ENCODE assay signal across 19 cellular contexts in the genomic region with DNA sequence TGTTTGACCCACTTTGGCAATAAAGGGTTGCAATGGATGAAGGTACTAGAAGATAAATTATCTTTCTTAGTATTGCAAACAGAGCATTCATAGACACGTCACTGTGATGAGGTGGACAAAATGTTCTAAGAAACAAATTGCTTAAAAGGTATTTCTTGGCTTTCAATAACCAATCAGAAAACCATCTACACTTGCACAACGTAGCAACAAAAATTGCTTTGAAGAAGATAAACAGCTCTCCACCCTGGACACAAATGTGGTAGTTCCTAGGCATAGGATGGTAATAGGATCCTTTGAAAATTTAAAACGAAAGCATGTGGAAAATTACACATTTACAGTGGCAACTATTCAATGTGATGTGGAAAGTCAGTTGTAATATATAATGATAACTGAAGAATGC.
"Had no signal": no experiment of that assay in that cellular context is flagged by ENCODE, and none has a peak within 500 bp of the region (broad histone marks: within the 10 kb centered on the region; RNA-seq: fewer than 3 reads in every experiment).

No MANE protein-coding gene starts in this region.

- H3K9me3 ChIP-seq: upper lobe of right lung had no signal

- H3K4me1 ChIP-seq: parathyroid adenoma, upper lobe of right lung had no signal

- ATAC-seq: activated CD8-positive, alpha-beta memory T cell treated with anti-CD3 and anti-CD28 coated beads, Interleukin-2, amount 10 ng/mL, durations not matched to agents 7 days and 5 days; naive thymus-derived CD8-positive, alpha-beta T cell; SK-N-SH treated with all-trans-retinoic acid at 6 μM for 48 hours; stimulated activated naive CD8-positive, alpha-beta T cell treated with anti-CD3 and anti-CD28 coated beads, Interleukin-15, Interleukin-2, amounts not matched to agents 100 U/mL and 50 U/mL, for 24 hours; T-cell; upper lobe of right lung had no signal

- H3K27ac ChIP-seq: brain microvascular endothelial cell, parathyroid adenoma, upper lobe of right lung had no signal

- DNase-seq: activated CD4-positive, alpha-beta memory T cell treated with anti-CD3 and anti-CD28 coated beads, Interleukin-2, amount 10 ng/mL, durations not matched to agents 7 days and 5 days; activated CD4-positive, alpha-beta T cell treated with anti-CD3 and anti-CD28 coated beads for 48 hours; activated CD4-positive, CD25-positive, alpha-beta regulatory T cell; activated CD8-positive, alpha-beta memory T cell treated with anti-CD3 and anti-CD28 coated beads, Interleukin-2, amount 10 ng/mL, durations not matched to agents 7 days and 5 days; activated naive CD4-positive, alpha-beta T cell treated with anti-CD3 and anti-CD28 coated beads for 36 hours; activated T-cell treated with anti-CD3 and anti-CD28 coated beads, Interleukin-2, amount 50 U/mL, for 1 hour; anterior cingulate cortex; brain microvascular endothelial cell; cerebellar nuclear complex; effector CD4-positive, alpha-beta T cell; foreskin melanocyte; naive thymus-derived CD8-positive, alpha-beta T cell; stimulated activated CD4-positive, alpha-beta T cell treated with anti-CD3 and anti-CD28 coated beads, Interleukin-2, amount 100 ng/mL, for 24 hours; stimulated activated naive CD8-positive, alpha-beta T cell treated with anti-CD3 and anti-CD28 coated beads, Interleukin-15, Interleukin-2, amounts not matched to agents 100 U/mL and 50 U/mL, for 24 hours; T-cell; T1000; upper lobe of right lung had no signal

- H2AFZ ChIP-seq: parathyroid adenoma had no signal

- H3K79me2 ChIP-seq: parathyroid adenoma had no signal

- H3K4me3 ChIP-seq: upper lobe of right lung had no signal

- H3K27me3 ChIP-seq: brain microvascular endothelial cell, upper lobe of right lung had no signal

- H3K36me3 ChIP-seq: brain microvascular endothelial cell, upper lobe of right lung had no signal
